Comparison of ENCODE assay signal across 8 cellular contexts in genomic region chr12:4909734-4910501, GRCh38. TPM values are rescaled to one million over a fixed set of nuclear protein-coding genes. Genes with fewer than 3 reads are reported as not detected.
A peak's percentile ranks its signal among the peaks of the same experiment; 100 is the strongest.
DNase-seq lines count a peak whose midpoint lies in the region; ATAC-seq and FAIRE-seq lines count a peak whose summit lies in the region.

Gene KCNA1 (plus strand): TSS chr12:4909905. CDS start chr12:4911379, 1,474 bp downstream.

- WGBS in ectodermal cell, 2 experiments: 1% methylated on average over 67 of the region's 67 CpGs

- no peaks in the 10 kb centered on the region for H3K9me3 ChIP-seq in ectodermal cell (ENCODE audit: control insufficient read depth, low read length)
- H3K9me3 ChIP-seq in muscle layer of colon (ENCODE audit: low read length): no peaks in the 10 kb centered on the region

- no peak within 1 kb of the TSS for H3K27ac ChIP-seq in ectodermal cell (ENCODE audit: insufficient read depth, low read depth, low read length, poor library complexity, severe bottlenecking)
- no peak within 1 kb of the TSS for H3K27ac ChIP-seq in muscle layer of colon (ENCODE audit: low read depth, low read length)

- H3K4me3 ChIP-seq in GM08714 (ENCODE audit: low read length) (peak within 1 kb of the TSS; percentile 61), ectodermal cell (ENCODE audit: insufficient read depth, low read depth, low read length) (peak within 1 kb of the TSS; percentile 49), muscle layer of colon (ENCODE audit: low read depth in 1 of 2, low read length in 2 of 2) (peak within 1 kb of the TSS; percentile 30 to 70)

- H3K27me3 ChIP-seq in ectodermal cell (ENCODE audit: control insufficient read depth, insufficient read depth, low read length, poor library complexity, severe bottlenecking) (peaks cover 70% of the 10 kb centered on the region), muscle layer of colon (ENCODE audit: control insufficient read depth in 1 of 2, insufficient read depth in 2 of 2, low read length in 2 of 2) (peaks cover 26 to 34% of the 10 kb centered on the region in 2 donors)

- no peak within 1 kb of the TSS for H3K9ac ChIP-seq in muscle layer of colon (ENCODE audit: low read length)

- FAIRE-seq in urothelium cell line (lab: Jason Lieb, UNC): peak; percentile 74

- no peak for ATAC-seq in GM19455 (IDR thresholded peaks at IDR 0.05; ENCODE audit: unreplicated experiment)
- no peak for ATAC-seq in GM21619 (IDR thresholded peaks at IDR 0.05; ENCODE audit: unreplicated experiment)

- H3K4me1 ChIP-seq in ectodermal cell (ENCODE audit: control insufficient read depth, insufficient read depth, low read length): peaks cover 6% of the 10 kb centered on the region
- H3K4me1 ChIP-seq in muscle layer of colon (ENCODE audit: insufficient read depth, low read length): peaks cover 12% of the 10 kb centered on the region

- DNase-seq in NCI-H2107 (lab: John Stamatoyannopoulos, UW): peak; percentile 66
- peak; percentile 76 for DNase-seq in urothelium cell line (ENCODE audit: low spot score)
- no peak for DNase-seq in UCSD-AML1 (lab: John Stamatoyannopoulos, UW; ENCODE audit: unreplicated experiment)

- H3K36me3 ChIP-seq in ectodermal cell (ENCODE audit: control insufficient read depth, insufficient read depth, low read length) (no peaks in the 10 kb centered on the region), muscle layer of colon (ENCODE audit: insufficient read depth, low read length) (no peaks in the 10 kb centered on the region)

RNA-seq across cellular contexts. Expression of gene KCNA1, which starts in this region (rescaled TPM):
- polyA plus RNA-seq in ectodermal cell (2013, experiment 1 of 4): 3.1 TPM
- polyA plus RNA-seq in ectodermal cell (2013, experiment 2 of 4): 6.6 TPM
- polyA plus RNA-seq in ectodermal cell (2013, experiment 3 of 4): 3.6 TPM
- 4.2 TPM for polyA plus RNA-seq in ectodermal cell (2013, experiment 4 of 4)
